Comparison of ENCODE assay signal across 8 cellular contexts in genomic region chr1:8985915-8986813, GRCh38. TPM values are rescaled to one million over a fixed set of nuclear protein-coding genes. Genes with fewer than 3 reads are reported as not detected.
DNase-seq lines count a peak whose midpoint lies in the region; ATAC-seq and TF ChIP-seq lines count a peak whose summit lies in the region.

No MANE protein-coding gene starts in this region.

- H3K9me3 ChIP-seq in SJCRH30 (replicated peaks), result no peaks in the 10 kb centered on the region

- TF ChIP-seq CTCF in foreskin keratinocyte (conservative IDR thresholded peaks at IDR 0.05), result no peak

- H3K4me3 Mint-ChIP-seq in stimulated activated memory B cell treated with anti-CD40 and anti-IgM and Interleukin-4, amounts not matched to agents 10 μg/mL and 1 μg/mL and 100 μg/mL, for 72 hours, result no peak overlapping the region

- ATAC-seq in foreskin keratinocyte (peak; percentile 84), HG02610 (IDR thresholded peaks at IDR 0.05; ENCODE audit: unreplicated experiment) (no peak)
- ATAC-seq in stimulated activated memory B cell treated with anti-CD40 and anti-IgM and Interleukin-4, amounts not matched to agents 10 μg/mL and 1 μg/mL and 100 μg/mL, for 72 hours, result no peak

- H3K27me3 ChIP-seq in foreskin keratinocyte (no peaks in the 10 kb centered on the region), SJCRH30 (no peaks in the 10 kb centered on the region)

- peaks cover 6% of the 10 kb centered on the region for H3K4me1 Mint-ChIP-seq in stimulated activated memory B cell treated with anti-CD40 and anti-IgM and Interleukin-4, amounts not matched to agents 10 μg/mL and 1 μg/mL and 100 μg/mL, for 72 hours

- peak overlapping the region; percentile 88 for H3K27ac ChIP-seq in foreskin keratinocyte
- no peak overlapping the region for H3K27ac ChIP-seq in SJCRH30

- no peaks in the 10 kb centered on the region for H3K36me3 ChIP-seq in SJCRH30

- no peak overlapping the region for H3K27ac Mint-ChIP-seq in stimulated activated memory B cell treated with anti-CD40 and anti-IgM and Interleukin-4, amounts not matched to agents 10 μg/mL and 1 μg/mL and 100 μg/mL, for 72 hours

- H3K4me3 ChIP-seq in SJCRH30, result no peak overlapping the region

- peaks cover 3% of the 10 kb centered on the region for H3K9me3 Mint-ChIP-seq in stimulated activated memory B cell treated with anti-CD40 and anti-IgM and Interleukin-4, amounts not matched to agents 10 μg/mL and 1 μg/mL and 100 μg/mL, for 72 hours

- H3K27me3 Mint-ChIP-seq in stimulated activated memory B cell treated with anti-CD40 and anti-IgM and Interleukin-4, amounts not matched to agents 10 μg/mL and 1 μg/mL and 100 μg/mL, for 72 hours, result peaks cover 56% of the 10 kb centered on the region

- DNase-seq in HCEC 1CT, result peak; percentile 96
- DNase-seq in SW480 (ENCODE audit: low spot score), result peak; percentile 36
- peak; percentile 92 to 97 for DNase-seq in foreskin keratinocyte
- peak; percentile 94 for DNase-seq in pulmonary artery endothelial cell (ENCODE audit: low read depth, low spot score)
- no peak for DNase-seq in SJCRH30
- no peak for DNase-seq in epidermal melanocyte (ENCODE audit: insufficient read length, low spot score)

- H3K4me1 ChIP-seq in foreskin keratinocyte (peaks cover 7% of the 10 kb centered on the region), SJCRH30 (no peaks in the 10 kb centered on the region)

- peaks cover 1% of the 10 kb centered on the region for H3K36me3 Mint-ChIP-seq in stimulated activated memory B cell treated with anti-CD40 and anti-IgM and Interleukin-4, amounts not matched to agents 10 μg/mL and 1 μg/mL and 100 μg/mL, for 72 hours

RNA-seq across cellular contexts. Expression of gene SLC2A7, which starts 40.1 kb away (rescaled TPM):
- total RNA-seq in foreskin keratinocyte (not detected in 2 replicates), pulmonary artery endothelial cell (not detected in 2 replicates)
- not detected in 2 replicates for polyA plus RNA-seq in foreskin keratinocyte
- total RNA-seq in SJCRH30 (2014; rRNA removed; shearing (Covaris generic)), result not detected in 2 replicates

RNA-seq across cellular contexts. Expression of gene CA6, which starts 40.5 kb away (rescaled TPM):
- total RNA-seq in foreskin keratinocyte (not detected in 2 replicates), pulmonary artery endothelial cell (not detected in 2 replicates)
- polyA plus RNA-seq in foreskin keratinocyte, result not detected in 2 replicates
- not detected in 2 replicates for total RNA-seq in SJCRH30 (2014; rRNA removed; shearing (Covaris generic))

Comparison
In these comparisons a context has a peak if more than half of its experiments do, and no peak if none do; other contexts are left out.
1. DNase-seq: peak in HCEC 1CT (single experiment), SW480 (single experiment), foreskin keratinocyte (2 of 2) and pulmonary artery endothelial cell (single experiment); none in SJCRH30 (0 of 2) and epidermal melanocyte (single experiment).